Comparison of ENCODE assay signal across 13 cellular contexts in genomic region chr1:32470991-32471694, GRCh38. TPM values are rescaled to one million over a fixed set of nuclear protein-coding genes. Genes with fewer than 3 reads are reported as not detected.
DNase-seq lines count a peak whose midpoint lies in the region; ATAC-seq and TF ChIP-seq lines count a peak whose summit lies in the region.
"Had no signal": no experiment of that assay in that cellular context is flagged by ENCODE, and none has a peak within 500 bp of the region (broad histone marks: within the 10 kb centered on the region; RNA-seq: fewer than 3 reads in every experiment).

No MANE protein-coding gene starts in this region.

- H3K27ac ChIP-seq in cardiac muscle cell (no peak overlapping the region), adrenal gland (no peak overlapping the region)
- H3K27ac ChIP-seq: C4-2B had no signal

- no peaks in the 10 kb centered on the region for H3K27me3 Mint-ChIP-seq in WTC11 (ENCODE audit: low read depth)
- peaks cover 42 to 43% of the 10 kb centered on the region in 2 donors for H3K27me3 Mint-ChIP-seq in effector memory CD8-positive, alpha-beta T cell

- intact Hi-C loops in Right ventricle myocardium inferior (cut with DNase I) = no loop called here
- intact Hi-C loops in adrenal gland (cut with DNase I) = no loop called here

- WGBS in adrenal gland, 4 donors = 71 to 78% (median 74%) methylated on average over 15 to 28 of the region's 28 CpGs

- TF ChIP-seq CTCF in cardiac muscle cell (IDR thresholded peaks at IDR 0.05; ENCODE audit: low read depth, low read length) = peak; percentile 37
- TF ChIP-seq CTCF in WTC11 (IDR thresholded peaks at IDR 0.05) = no peak
- TF ChIP-seq CTCF in adrenal gland (IDR thresholded peaks at IDR 0.05) = peak in 1 of 6 experiments; percentile 33

- no peaks in the 10 kb centered on the region for H3K9me3 ChIP-seq in cardiac muscle cell (ENCODE audit: low read depth)
- H3K9me3 ChIP-seq in adrenal gland (replicated peaks in 1 of 3) = no peaks in the 10 kb centered on the region

- ATAC-seq in Right ventricle myocardium inferior = no peak
- ATAC-seq in WTC11 = peak; percentile 98
- ATAC-seq in effector memory CD8-positive, alpha-beta T cell (replicated peaks) = no peak

- no peaks in the 10 kb centered on the region for H3K9me3 Mint-ChIP-seq in WTC11
- H3K9me3 Mint-ChIP-seq in effector memory CD8-positive, alpha-beta T cell = no peaks in the 10 kb centered on the region

- H3K27me3 ChIP-seq in cardiac muscle cell = no peaks in the 10 kb centered on the region
- H3K27me3 ChIP-seq in adrenal gland = no peaks in the 10 kb centered on the region

- POLR2A ChIA-PET in WTC11 (lab: Charles Lee) = interaction anchor here (0.6 to 1.3 kb wide), 2 partner anchors 77 to 174 kb away, joined by 3 read pairs; partner anchors contain the start of gene BSDC1

- no peaks in the 10 kb centered on the region for H3K36me3 ChIP-seq in cardiac muscle cell
- H3K36me3 ChIP-seq in adrenal gland (replicated peaks in 1 of 2) = no peaks in the 10 kb centered on the region

- H3K4me3 ChIP-seq in cardiac muscle cell = no peak overlapping the region
- no peak overlapping the region for H3K4me3 ChIP-seq in adrenal gland

- no peaks in the 10 kb centered on the region for H3K36me3 Mint-ChIP-seq in WTC11
- H3K36me3 Mint-ChIP-seq in effector memory CD8-positive, alpha-beta T cell (ENCODE audit: insufficient read depth) = no peaks in the 10 kb centered on the region

- CTCF ChIA-PET in WTC11 (lab: Charles Lee) = interaction anchor here (0.6 to 1.5 kb wide), 10 partner anchors 8 to 70 kb away, joined by 3 to 8 read pairs (median 4); no protein-coding TSS in a partner anchor

- no peaks in the 10 kb centered on the region for H3K4me1 ChIP-seq in cardiac muscle cell (ENCODE audit: low read depth)
- H3K4me1 ChIP-seq in adrenal gland (replicated peaks in 1 of 2) = no peaks in the 10 kb centered on the region

- TF ChIP-seq POLR2A in adrenal gland (IDR thresholded peaks at IDR 0.05) = no peak

- 0 out of 2 replicates have a peak, but pooled peaks cover 1% of the 10 kb centered on the region for H3K4me1 Mint-ChIP-seq in WTC11
- no peaks in the 10 kb centered on the region for H3K4me1 Mint-ChIP-seq in effector memory CD8-positive, alpha-beta T cell (ENCODE audit: low read depth in 2 of 2)

- no peak overlapping the region for H3K27ac Mint-ChIP-seq in WTC11
- H3K27ac Mint-ChIP-seq in effector memory CD8-positive, alpha-beta T cell = no peak overlapping the region

- DNase-seq in cardiac muscle cell (ENCODE audit: low read depth in 1 of 2, low spot score in 1 of 2) = peak in 1 of 2 donors; percentile 19
- DNase-seq in Right ventricle myocardium inferior (ENCODE audit: missing footprints) = no peak
- DNase-seq in WTC11 (ENCODE audit: low spot score) = peak; percentile 68
- peak; percentile 41 for DNase-seq in iPS DF 4.7 (ENCODE audit: extremely low read depth, low spot score)
- peak; percentile 26 for DNase-seq in superior temporal gyrus (ENCODE audit: extremely low spot score)
- DNase-seq in adrenal gland = no peak
- no peak for DNase-seq in effector memory CD8-positive, alpha-beta T cell
- DNase-seq in NCI-H748 (lab: John Stamatoyannopoulos, UW; ENCODE audit: unreplicated experiment) = no peak
- DNase-seq: activated naive CD4-positive, alpha-beta T cell; NCI-H774 had no signal

- no peak overlapping the region for H3K4me3 Mint-ChIP-seq in WTC11
- no peak overlapping the region for H3K4me3 Mint-ChIP-seq in effector memory CD8-positive, alpha-beta T cell

TF ChIP-seq in WTC11, 78 proteins besides CTCF, POLR2A, EP300 and RAD21:
- no peak for TF ChIP-seq ZNF423 (CRISPR knock-in tag; IDR thresholded peaks at IDR 0.05)
- TF ChIP-seq ZNF263 (CRISPR knock-in tag; IDR thresholded peaks at IDR 0.05; ENCODE audit: low read depth) = no peak
- TF ChIP-seq OVOL2 (CRISPR knock-in tag; IDR thresholded peaks at IDR 0.05; ENCODE audit: borderline replicate concordance) = no peak
- no peak for TF ChIP-seq E2F5 (CRISPR knock-in tag; IDR thresholded peaks at IDR 0.05)
- TF ChIP-seq E2F4 (CRISPR knock-in tag; IDR thresholded peaks at IDR 0.05; ENCODE audit: borderline replicate concordance, low read depth) = no peak
- no peak for TF ChIP-seq ZNF121 (CRISPR knock-in tag; IDR thresholded peaks at IDR 0.05)
- TF ChIP-seq NR3C1 (CRISPR knock-in tag; conservative IDR thresholded peaks at IDR 0.05; ENCODE audit: low read depth) = no peak
- no peak for TF ChIP-seq ZNF671 (CRISPR knock-in tag; IDR thresholded peaks at IDR 0.05)
- no peak for TF ChIP-seq GTF2I (CRISPR knock-in tag; conservative IDR thresholded peaks at IDR 0.05)
- TF ChIP-seq TEAD4 (CRISPR knock-in tag; IDR thresholded peaks at IDR 0.05) = no peak
- TF ChIP-seq RORB (CRISPR knock-in tag; IDR thresholded peaks at IDR 0.05) = no peak
- no peak for TF ChIP-seq CREM (CRISPR knock-in tag; IDR thresholded peaks at IDR 0.05)
- TF ChIP-seq ZNF317 (CRISPR knock-in tag; IDR thresholded peaks at IDR 0.05; ENCODE audit: borderline replicate concordance, low read depth) = no peak
- no peak for TF ChIP-seq ZNF416 (CRISPR knock-in tag; IDR thresholded peaks at IDR 0.05)
- TF ChIP-seq ZNF219 (CRISPR knock-in tag; IDR thresholded peaks at IDR 0.05; ENCODE audit: borderline replicate concordance) = no peak

RNA-seq across cellular contexts. Expression of gene ZBTB8B, which starts 6.3 kb away (rescaled TPM):
- total RNA-seq in cardiac muscle cell (1.8 and 2.1 TPM in 2 replicates), Right ventricle myocardium inferior (not detected), WTC11 (2021) (2.7 to 3.8 TPM (median 3.7 TPM) in 3 replicates), adrenal gland (under 1 TPM in 6 of 8 donors, not detected in 2; under 0.01 to 0.18 (median 0.11) TPM)
- polyA plus RNA-seq in cardiac muscle cell (0.56 and 0.96 TPM in 2 replicates), adrenal gland (under 1 TPM; 0.03 to 0.09 (median 0.08) TPM)
- total RNA-seq: LHCN-M2 had no signal
- polyA plus RNA-seq: esophagus had no signal

Comparison
In these comparisons a context has a peak if more than half of its experiments do, and no peak if none do; other contexts are left out.
1. DNase-seq: peak in WTC11 (single experiment), iPS DF 4.7 (single experiment) and superior temporal gyrus (single experiment); none in Right ventricle myocardium inferior (single experiment), adrenal gland (0 of 7), effector memory CD8-positive, alpha-beta T cell (0 of 3) and NCI-H748 (single experiment).